Comparison of ENCODE assay signal across 8 cellular contexts in the genomic region with DNA sequence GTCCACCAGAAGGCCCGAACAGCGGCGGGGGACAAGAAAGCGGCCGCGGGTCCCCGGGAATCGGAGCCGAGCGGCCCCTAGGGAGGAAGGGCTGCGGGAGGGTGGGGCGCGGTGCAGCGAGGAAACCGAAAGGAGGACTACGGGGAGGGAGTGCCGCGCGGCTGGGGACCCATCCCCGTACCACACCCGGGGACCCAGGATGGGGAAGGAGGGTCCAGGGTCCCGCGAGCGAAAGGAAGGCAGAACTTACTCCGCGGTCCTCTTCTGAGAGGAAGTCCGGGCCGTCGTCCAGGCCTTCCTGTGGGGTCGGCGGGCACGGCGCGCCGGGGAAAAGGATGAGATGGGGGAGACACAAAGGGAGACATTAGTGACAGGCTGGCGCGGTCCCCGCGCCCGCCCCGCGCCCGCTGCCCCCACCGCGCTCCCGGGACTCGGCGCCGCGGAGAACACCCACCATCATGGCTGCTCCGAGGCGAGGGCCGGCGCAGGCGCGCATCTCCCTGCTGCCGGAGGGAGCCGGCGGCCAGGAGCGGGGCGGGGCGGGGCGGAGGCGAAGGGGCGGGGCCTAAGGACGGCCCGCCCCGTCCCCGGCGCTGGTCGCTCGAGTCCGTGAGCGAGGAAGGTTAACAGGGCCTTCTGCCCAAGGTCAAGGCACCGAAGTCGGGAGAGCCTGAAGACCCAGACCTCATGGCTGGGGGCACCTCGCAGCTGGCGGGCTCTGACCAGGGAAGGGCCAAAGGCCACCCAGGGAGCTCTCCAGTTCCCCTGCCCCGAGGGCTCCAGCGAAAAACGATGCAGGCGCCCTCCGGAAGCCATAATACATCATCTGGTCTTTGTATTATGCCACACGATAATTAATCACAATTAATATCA. TPM values are rescaled to one million over a fixed set of nuclear protein-coding genes. Genes with fewer than 3 reads are reported as not detected.
DNase-seq lines count a peak whose midpoint lies in the region; ATAC-seq and TF ChIP-seq lines count a peak whose summit lies in the region.

A gene (minus strand): TSS at position 492 of the 873 bp plus-strand sequence. CDS start 32 bp downstream, at position 460.

- peak within 1 kb of the TSS; percentile 83 to 97 (median 96) for H3K4me3 Mint-ChIP-seq in IgD-negative memory B cell

- H3K4me2 ChIP-seq in DND-41 (ENCODE audit: insufficient read depth, low read length) (peak within 1 kb of the TSS; percentile 94), neural cell (ENCODE audit: low read length) (peak within 1 kb of the TSS; percentile 74)

- peak within 1 kb of the TSS; percentile 62 to 95 (median 95) for H3K27ac Mint-ChIP-seq in IgD-negative memory B cell

- H3K36me3 Mint-ChIP-seq in IgD-negative memory B cell, result no peaks in the 10 kb centered on the region

- no peak for TF ChIP-seq RAD21 in neural cell (conservative IDR thresholded peaks at IDR 0.05)

- no peaks in the 10 kb centered on the region for H3F3A ChIP-seq in neural cell (ENCODE audit: insufficient read depth, low read length, poor library complexity, severe bottlenecking)

- H3K27ac ChIP-seq in DND-41 (ENCODE audit: low read length) (peak within 1 kb of the TSS; percentile 88), neural cell (ENCODE audit: low read length) (peak within 1 kb of the TSS; percentile 66), stomach (peak within 1 kb of the TSS; percentile 95 to 98 (median 98))

- DNase-seq in DND-41 (peak; percentile 84), activated gamma-delta T cell (lab: John Stamatoyannopoulos, UW) (peak; percentile 81), fibroblast of villous mesenchyme (ENCODE audit: low read depth) (peak; percentile 75), stomach (peak; percentile 85)

- H3K4me3 ChIP-seq in DND-41 (ENCODE audit: low read depth in 1 of 2, low read length in 2 of 2) (peak within 1 kb of the TSS; percentile 79 to 83), fibroblast of villous mesenchyme (ENCODE audit: low read depth, low read length) (peak within 1 kb of the TSS; percentile 97), neural cell (ENCODE audit: low read length) (peak within 1 kb of the TSS; percentile 89), stomach (peak within 1 kb of the TSS; percentile 87 to 98 (median 92))

- H3K9me3 ChIP-seq in DND-41 (ENCODE audit: insufficient read depth, low read length, severe bottlenecking) (no peaks in the 10 kb centered on the region), neural cell (ENCODE audit: low read length) (no peaks in the 10 kb centered on the region), stomach (no peaks in the 10 kb centered on the region)

- peaks cover 3 to 19% (median 14%) of the 10 kb centered on the region in 3 donors for H3K4me1 Mint-ChIP-seq in IgD-negative memory B cell

- H3K79me2 ChIP-seq in DND-41 (ENCODE audit: insufficient read depth, low read length) (peaks cover 47% of the 10 kb centered on the region), neural cell (replicated peaks; ENCODE audit: insufficient read depth, low read length) (peaks cover 21% of the 10 kb centered on the region)

- TF ChIP-seq CTCF in DND-41 (IDR thresholded peaks at IDR 0.05; ENCODE audit: borderline replicate concordance, extremely low read depth, low read length, poor library complexity, severe bottlenecking) (no peak), fibroblast of villous mesenchyme (IDR thresholded peaks at IDR 0.05; ENCODE audit: insufficient read depth, low read depth, low read length) (no peak), neural cell (IDR thresholded peaks at IDR 0.05; ENCODE audit: poor library complexity, severe bottlenecking) (no peak), stomach (IDR thresholded peaks at IDR 0.05) (no peak)

- WGBS in stomach, 5 donors, result 1 to 9% (median 3%) methylated on average over 15 to 84 of the region's 84 CpGs

- H2AFZ ChIP-seq in DND-41 (ENCODE audit: low read depth, low read length) (peak within 1 kb of the TSS; percentile 98), neural cell (ENCODE audit: low read depth, low read length) (peak within 1 kb of the TSS; percentile 98)

- H4K20me1 ChIP-seq in DND-41 (ENCODE audit: insufficient read depth, low read length), result no peaks in the 10 kb centered on the region; the same call in 1 of the 2 replicates
- no peaks in the 10 kb centered on the region for H4K20me1 ChIP-seq in neural cell (ENCODE audit: insufficient read depth)

- H3K27me3 ChIP-seq in DND-41 (ENCODE audit: insufficient read depth, low read length, poor library complexity) (no peaks in the 10 kb centered on the region), neural cell (ENCODE audit: insufficient read depth, low read depth, low read length) (no peaks in the 10 kb centered on the region), stomach (no peaks in the 10 kb centered on the region)

- H3K4me1 ChIP-seq in DND-41 (ENCODE audit: insufficient read depth, low read length), result peaks cover 26% of the 10 kb centered on the region
- H3K4me1 ChIP-seq in stomach, result peaks cover 11 to 47% (median 23%) of the 10 kb centered on the region in 4 donors

- ATAC-seq in DND-41 (ENCODE audit: insufficient read depth, low read depth), result peak; percentile 93
- peak; percentile 92 for ATAC-seq in GM21529 (IDR thresholded peaks at IDR 0.05; ENCODE audit: unreplicated experiment)

- TF ChIP-seq EP300 in neural cell (conservative IDR thresholded peaks at IDR 0.05; ENCODE audit: poor library complexity, severe bottlenecking), result no peak
- TF ChIP-seq EP300 in stomach (IDR thresholded peaks at IDR 0.05), result no peak

- H3K36me3 ChIP-seq in DND-41 (ENCODE audit: insufficient read depth, low read length), result no peaks in the 10 kb centered on the region; the same call in 1 of the 2 replicates
- no peaks in the 10 kb centered on the region for H3K36me3 ChIP-seq in neural cell (ENCODE audit: insufficient read depth, low read length)
- H3K36me3 ChIP-seq in stomach, result peaks cover 0 to 8% (median 2%) of the 10 kb centered on the region in 4 donors

- H3K27me3 Mint-ChIP-seq in IgD-negative memory B cell, result peaks cover 1% of the 10 kb centered on the region

- H3K9me2 ChIP-seq in neural cell (ENCODE audit: insufficient read depth, low read length), result no peaks in the 10 kb centered on the region

- peak within 1 kb of the TSS; percentile 95 for H3K9ac ChIP-seq in DND-41 (ENCODE audit: low read depth, low read length)
- peak within 1 kb of the TSS; percentile 93 for H3K9ac ChIP-seq in neural cell (ENCODE audit: low read length)

- intact Hi-C loops in stomach (cut with DNase I; ENCODE audit: low total_unique reads), result no loop called here

- H3K9me3 Mint-ChIP-seq in IgD-negative memory B cell, result no peaks in the 10 kb centered on the region

- TF ChIP-seq POLR2A in Raji (IDR thresholded peaks at IDR 0.05; ENCODE audit: insufficient read depth, low read depth, low read length), result peak; percentile 75
- TF ChIP-seq POLR2A in stomach (IDR thresholded peaks at IDR 0.05), result no peak

TF ChIP-seq in neural cell, 6 proteins besides CTCF, POLR2A, EP300 and RAD21:
- TF ChIP-seq MXI1 (conservative IDR thresholded peaks at IDR 0.05; ENCODE audit: poor library complexity, severe bottlenecking) (peak; percentile 39), EZH2 (IDR thresholded peaks at IDR 0.05; ENCODE audit: borderline replicate concordance, insufficient read depth, low read length, poor library complexity, severe bottlenecking) (no peak), TAF1 (IDR thresholded peaks at IDR 0.05; ENCODE audit: low read depth) (peak; percentile 81), POLR2AphosphoS5 (IDR thresholded peaks at IDR 0.05) (peak; percentile 82)

RNA-seq across cellular contexts. Expression of the gene that starts here (rescaled TPM):
- polyA plus RNA-seq in IgD-negative memory B cell (122 TPM), neural cell (129 and 138 TPM in 2 replicates), stomach (10 to 100 TPM; 23.7 to 60.2 (median 53.6) TPM)
- total RNA-seq in fibroblast of villous mesenchyme (119 and 233 TPM in 2 replicates), stomach (100 to 1,000 TPM in 1 of 5 donors, 10 to 100 TPM in 4; 30.6 to 124 (median 42.0) TPM)
- polyA minus RNA-seq in neural cell, result 170 and 205 TPM in 2 replicates

Comparison
In these comparisons a context has a peak if more than half of its experiments do, and no peak if none do; other contexts are left out.
1. Peak in every context shown above with its lines: DNase-seq, ATAC-seq, H3K4me3 ChIP-seq and H3K27ac ChIP-seq.